ENCODE assay signal across 8 cellular contexts in the genomic region with DNA sequence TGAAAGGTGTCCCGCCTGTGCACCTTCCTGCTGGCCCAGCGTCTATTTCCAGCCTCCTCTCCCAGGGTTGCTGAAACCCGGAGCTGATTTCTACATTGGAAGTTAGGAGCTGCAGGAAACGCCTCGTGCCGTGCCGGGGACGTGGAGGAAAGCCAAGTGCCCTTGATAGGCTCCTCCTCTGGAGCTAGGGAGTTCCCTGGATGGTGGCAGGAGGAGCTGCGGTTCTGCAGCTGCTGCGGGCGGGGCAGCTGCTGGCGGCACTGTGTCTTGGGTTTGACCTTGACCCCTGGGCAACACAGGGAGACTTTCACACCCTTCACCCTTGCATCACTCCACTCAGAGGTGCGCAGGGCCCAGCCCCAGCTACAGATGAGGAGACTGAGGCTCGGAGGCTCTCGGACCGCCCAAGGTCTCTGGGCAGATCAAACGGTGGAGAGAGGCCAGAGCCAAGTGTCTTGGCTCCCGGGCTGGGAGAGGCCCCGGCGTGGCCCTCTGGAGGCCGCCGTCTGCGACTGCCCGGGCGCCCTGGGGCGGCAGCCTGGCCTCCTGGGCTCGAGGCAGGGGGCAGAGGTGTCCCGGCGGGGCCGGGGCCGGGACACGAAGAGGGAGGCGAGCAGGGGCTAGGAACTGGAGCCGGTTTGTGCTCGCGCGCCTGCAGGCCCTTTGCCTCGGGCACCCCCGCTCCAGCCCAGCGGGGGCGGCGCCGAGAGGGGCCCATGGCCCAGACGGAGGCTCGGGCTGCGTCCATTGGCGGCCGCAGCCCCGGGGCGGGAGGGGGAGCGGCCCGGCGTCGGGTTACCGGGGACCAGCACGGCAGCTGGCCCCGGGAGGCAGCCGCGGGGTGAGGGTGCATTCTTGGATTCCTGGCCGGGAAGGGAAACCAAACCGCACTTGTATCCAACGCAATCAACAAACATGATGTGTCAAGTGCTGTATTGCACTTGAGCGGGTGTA.
DNase-seq lines count a peak whose midpoint lies in the region; ATAC-seq and TF ChIP-seq lines count a peak whose summit lies in the region.

No MANE protein-coding gene starts in this region.

- POLR2A ChIA-PET in activated B cell treated with CpG ODN at 0.5 μM for 24 hours (lab: Charles Lee) = interaction anchor here (0.5 to 8.3 kb wide), 32 partner anchors 8 to 368 kb away, joined by 3 to 276 read pairs (median 5); a partner anchor contains a TSS

- no peak for TF ChIP-seq CTCF in C4-2B (conservative IDR thresholded peaks at IDR 0.05)
- no peak for TF ChIP-seq CTCF in NB4 (IDR thresholded peaks at IDR 0.05; ENCODE audit: low read depth, low read length)
- no peak for TF ChIP-seq CTCF in activated B cell treated with CpG ODN at 0.5 μM for 24 hours (IDR thresholded peaks at IDR 0.05)
- TF ChIP-seq CTCF in glutamatergic neuron (IDR thresholded peaks at IDR 0.05; ENCODE audit: partially characterized antibody, unreplicated experiment) = no peak

- CTCF ChIA-PET in activated B cell treated with CpG ODN at 0.5 μM for 24 hours (lab: Charles Lee) = interaction anchor here (1.0 to 5.4 kb wide), 13 partner anchors 11 to 336 kb away, joined by 3 to 47 read pairs (median 8); a partner anchor contains a TSS

- H3K4me3 Mint-ChIP-seq in activated B cell treated with CpG ODN at 0.5 μM for 24 hours = peak overlapping the region; percentile 76
- H3K4me3 Mint-ChIP-seq in glutamatergic neuron (ENCODE audit: unreplicated experiment) = peak overlapping the region; percentile 72

- peak overlapping the region; percentile 34 for H3K27ac ChIP-seq in C4-2B

- H3K4me1 Mint-ChIP-seq in activated B cell treated with CpG ODN at 0.5 μM for 24 hours (peaks cover 36% of the 10 kb centered on the region), glutamatergic neuron (ENCODE audit: low read depth, unreplicated experiment) (peaks cover 23% of the 10 kb centered on the region)

- DNase-seq in NB4 (ENCODE audit: low read depth) (peak; percentile 91), activated B cell treated with CpG ODN at 0.5 μM for 24 hours (peak; percentile 44), glutamatergic neuron (peak; percentile 49), nucleus accumbens (lab: John Stamatoyannopoulos, UW) (peak in 52 of 56 donors; percentile 10 to 77 (median 48)), inferior parietal cortex (ENCODE audit: extremely low spot score) (no peak)

- intact Hi-C loops in activated B cell treated with CpG ODN at 0.5 μM for 24 hours (cut with micrococcal nuclease) = loop anchor here (1.0 to 2.0 kb wide), 5 partner anchors 7 to 133 kb away; no protein-coding TSS in a partner anchor

- peak overlapping the region; percentile 55 for H3K4me3 ChIP-seq in NB4 (ENCODE audit: low read depth, low read length)

- H3K36me3 Mint-ChIP-seq in activated B cell treated with CpG ODN at 0.5 μM for 24 hours (ENCODE audit: low read depth) (peaks cover 2% of the 10 kb centered on the region), glutamatergic neuron (ENCODE audit: unreplicated experiment) (no peaks in the 10 kb centered on the region)

- ATAC-seq in GM19025 (IDR thresholded peaks at IDR 0.05; ENCODE audit: low read depth, unreplicated experiment) = peak; percentile 53
- ATAC-seq in activated B cell treated with CpG ODN at 0.5 μM for 24 hours (ENCODE audit: low read depth) = peak; percentile 19
- ATAC-seq in HG03135 (IDR thresholded peaks at IDR 0.05; ENCODE audit: unreplicated experiment) = no peak

- H3K9me3 Mint-ChIP-seq in activated B cell treated with CpG ODN at 0.5 μM for 24 hours (no peaks in the 10 kb centered on the region), glutamatergic neuron (ENCODE audit: unreplicated experiment) (peaks cover 5% of the 10 kb centered on the region)

- peak; percentile 65 for TF ChIP-seq POLR2A in NB4 (IDR thresholded peaks at IDR 0.05; ENCODE audit: extremely low read depth, insufficient read length)

- H3K27ac Mint-ChIP-seq in activated B cell treated with CpG ODN at 0.5 μM for 24 hours (peak overlapping the region; percentile 94), glutamatergic neuron (ENCODE audit: unreplicated experiment) (no peak overlapping the region)

- no peaks in the 10 kb centered on the region for H3K27me3 Mint-ChIP-seq in activated B cell treated with CpG ODN at 0.5 μM for 24 hours
- peaks cover 5% of the 10 kb centered on the region for H3K27me3 Mint-ChIP-seq in glutamatergic neuron (ENCODE audit: unreplicated experiment)
